Comparison of ENCODE assay signal across 13 cellular contexts in the genomic region with DNA sequence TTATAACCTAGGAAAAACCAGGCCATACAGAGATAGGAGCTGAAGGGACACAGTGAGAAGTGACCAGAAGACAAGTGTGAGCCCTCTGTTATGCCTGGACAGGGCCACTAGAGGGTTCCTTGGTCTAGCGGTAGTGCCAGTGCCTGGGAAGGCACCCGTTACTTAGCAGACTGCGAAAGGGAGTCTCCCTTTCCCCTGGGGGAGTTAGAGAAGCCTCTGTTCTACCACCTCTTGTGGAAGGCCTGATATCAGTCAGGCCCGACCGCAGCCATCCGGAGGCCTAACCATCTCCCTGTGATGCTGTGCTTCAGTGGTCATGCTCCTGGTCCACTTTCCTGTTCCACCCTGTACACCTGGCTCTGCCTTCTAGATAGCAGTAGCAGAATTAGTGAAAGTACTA. TPM values are rescaled to one million over a fixed set of nuclear protein-coding genes. Genes with fewer than 3 reads are reported as not detected.
DNase-seq lines count a peak whose midpoint lies in the region; ATAC-seq, FAIRE-seq and TF ChIP-seq lines count a peak whose summit lies in the region.
"Not testable (repeated sequence)": the region's sequence is repeated elsewhere in the genome, so short reads cannot be mapped to it uniquely, and the experiment has no call there.
"Had no signal": no experiment of that assay in that cellular context is flagged by ENCODE, and none has a peak within 500 bp of the region (broad histone marks: within the 10 kb centered on the region; RNA-seq: fewer than 3 reads in every experiment).

No MANE protein-coding gene starts in this region.

- TF ChIP-seq CTCF in fibroblast of pulmonary artery (IDR thresholded peaks at IDR 0.05; ENCODE audit: low read length, missing control alignments) (peak; percentile 41), HepG2 (CRISPR knock-in tag; IDR thresholded peaks at IDR 0.05) (peak; percentile 55)

- not testable (repeated sequence) for H3K4me3 Mint-ChIP-seq in stimulated activated naive B cell treated with anti-CD40 and anti-IgM and Interleukin-4, amounts not matched to agents 10 μg/mL and 1 μg/mL and 100 μg/mL, for 72 hours

- not testable (repeated sequence) for H3K27ac ChIP-seq in SJCRH30; HepG2 (ENCODE audit: extremely low read length, insufficient read depth, low read length)

- H3K4me3 ChIP-seq in SJCRH30; fibroblast of pulmonary artery (replicated peaks; ENCODE audit: low read depth, low read length); HepG2 (replicated peaks in 1 of 3; ENCODE audit: insufficient read depth in 1 of 3, low read depth in 2 of 3, low read length in 3 of 3): not testable (repeated sequence)

- intact Hi-C loops in HepG2 (cut with micrococcal nuclease; ENCODE audit: unreplicated experiment): not testable (repeated sequence)

- not testable (repeated sequence) for H2AFZ ChIP-seq in HepG2 (ENCODE audit: low read length)

- not testable (repeated sequence) for H3K4me1 ChIP-seq in SJCRH30; HepG2 (ENCODE audit: insufficient read depth, low read length)

- TF ChIP-seq EP300 in HepG2 (IDR thresholded peaks at IDR 0.05; ENCODE audit: low read depth in 2 of 2, low read length in 2 of 2); HepG2 (CRISPR knock-in tag; IDR thresholded peaks at IDR 0.05; ENCODE audit: borderline replicate concordance): not testable (repeated sequence)

- 0% methylated on average over 4 of the region's 6 CpGs for WGBS in HepG2 (ENCODE audit: low lambda C conversion rate)

- H3K4me1 Mint-ChIP-seq in stimulated activated naive B cell treated with anti-CD40 and anti-IgM and Interleukin-4, amounts not matched to agents 10 μg/mL and 1 μg/mL and 100 μg/mL, for 72 hours: not testable (repeated sequence)

- H3K27me3 ChIP-seq in SJCRH30; HepG2 (ENCODE audit: control insufficient read depth in 1 of 2, insufficient read depth in 2 of 2, low read length in 2 of 2): not testable (repeated sequence)

- DNase-seq in CMK (ENCODE audit: low read depth): peak; percentile 58
- peak; percentile 2 to 6 for DNase-seq in Kasumi-1 (lab: John Stamatoyannopoulos, UW)
- peak; percentile 24 to 45 for DNase-seq in SJCRH30
- peak; percentile 16 for DNase-seq in astrocyte of the hippocampus (ENCODE audit: low read depth, low spot score)
- peak; percentile 19 for DNase-seq in fibroblast of pulmonary artery (ENCODE audit: low read depth)
- DNase-seq in HepG2 (ENCODE audit: low spot score): peak; percentile 2
- DNase-seq in stimulated activated naive B cell treated with anti-CD40 and anti-IgM and Interleukin-4, amounts not matched to agents 10 μg/mL and 1 μg/mL and 100 μg/mL, for 72 hours: peak; percentile 18

- peak; percentile 78 for ATAC-seq in GM19463 (IDR thresholded peaks at IDR 0.05; ENCODE audit: unreplicated experiment)
- ATAC-seq in HepG2: not testable (repeated sequence)
- ATAC-seq in stimulated activated naive B cell treated with anti-CD40 and anti-IgM and Interleukin-4, amounts not matched to agents 10 μg/mL and 1 μg/mL and 100 μg/mL, for 72 hours (replicated peaks): peak in 1 of 2 donors; percentile 83

- not testable (repeated sequence) for FAIRE-seq in HepG2 (lab: Jason Lieb, UNC)

- H3K79me2 ChIP-seq in HepG2 (ENCODE audit: insufficient read depth, low read length): not testable (repeated sequence)

- not testable (repeated sequence) for H4K20me1 ChIP-seq in HepG2 (ENCODE audit: insufficient read depth, low read length)

- H3K9me3 ChIP-seq in SJCRH30 (replicated peaks); HepG2 (ENCODE audit: low read length): not testable (repeated sequence)

- TF ChIP-seq RAD21 in HepG2 (CRISPR knock-in tag; IDR thresholded peaks at IDR 0.05): 0 out of 2 replicates have a peak, but pooled peaks have one; percentile 19

- CTCF ChIA-PET in HepG2 (lab: Yijun Ruan, JAX; ENCODE audit: low intra/inter-chr PET ratio, low total read pairs): not testable (repeated sequence)

- POLR2A ChIA-PET in HepG2 (lab: Yijun Ruan, JAX): not testable (repeated sequence)

- in situ Hi-C loops in HepG2 (cut with HindIII; ENCODE audit: extremely low pct_ligation_motif_present, low pct_unique_long_range_greater_than_20kb): not testable (repeated sequence)

- not testable (repeated sequence) for H3K36me3 ChIP-seq in SJCRH30; HepG2 (replicated peaks in 1 of 2; ENCODE audit: control insufficient read depth in 1 of 2, insufficient read depth in 2 of 2, low read length in 2 of 2)

- not testable (repeated sequence) for H3K9me3 Mint-ChIP-seq in stimulated activated naive B cell treated with anti-CD40 and anti-IgM and Interleukin-4, amounts not matched to agents 10 μg/mL and 1 μg/mL and 100 μg/mL, for 72 hours

- not testable (repeated sequence) for H3K27ac Mint-ChIP-seq in stimulated activated naive B cell treated with anti-CD40 and anti-IgM and Interleukin-4, amounts not matched to agents 10 μg/mL and 1 μg/mL and 100 μg/mL, for 72 hours

- not testable (repeated sequence) for H3K4me2 ChIP-seq in HepG2 (ENCODE audit: low read depth, low read length)

- H3K9ac ChIP-seq in HepG2 (ENCODE audit: insufficient read depth, low read depth, low read length): not testable (repeated sequence)

- H3K36me3 Mint-ChIP-seq in stimulated activated naive B cell treated with anti-CD40 and anti-IgM and Interleukin-4, amounts not matched to agents 10 μg/mL and 1 μg/mL and 100 μg/mL, for 72 hours: not testable (repeated sequence)

- H3K27me3 Mint-ChIP-seq in stimulated activated naive B cell treated with anti-CD40 and anti-IgM and Interleukin-4, amounts not matched to agents 10 μg/mL and 1 μg/mL and 100 μg/mL, for 72 hours: peaks cover 9 to 15% of the 10 kb centered on the region in 2 donors

- not testable (repeated sequence) for BruUV-seq in HepG2 (replicated peaks; lab: Mats Ljungman, UMichigan)

- TF ChIP-seq POLR2A in HepG2 (IDR thresholded peaks at IDR 0.05; ENCODE audit: insufficient read depth in 1 of 2, low read depth in 2 of 2, low read length in 2 of 2): not testable (repeated sequence)

RNA-seq across cellular contexts. Expression of a gene that starts 14.3 kb away (rescaled TPM):
- total RNA-seq in SJCRH30 (2014; rRNA removed; shearing (Covaris generic)): 18.8 TPM in 2 replicates
- total RNA-seq in HepG2 (2016; rRNA removed; fragmentation: Illumina TruSeq; extraction: Trizol): not detected in 2 replicates
- not detected in 2 replicates for total RNA-seq in HepG2 (2016; cell fraction: cytosol; rRNA removed; fragmentation: Illumina TruSeq; extraction: Trizol; ENCODE audit: low read depth)
- total RNA-seq in HepG2 (2016; cell fraction: insoluble cytoplasmic fraction; rRNA removed; fragmentation: Illumina TruSeq; extraction: Trizol): not detected in 2 replicates
- not detected in 2 replicates for total RNA-seq in HepG2 (2016; cell fraction: membrane; rRNA removed; fragmentation: Illumina TruSeq; extraction: Trizol)
- not detected in 2 replicates for total RNA-seq in HepG2 (2016; cell fraction: nucleus; rRNA removed; fragmentation: Illumina TruSeq; extraction: Trizol)
- not detected in 2 replicates for polyA plus RNA-seq in HepG2 (2011; rRNA removed)
- not detected in 2 replicates for polyA plus RNA-seq in HepG2 (2011; cell fraction: cytosol; rRNA removed)
- polyA plus RNA-seq in HepG2 (2011; cell fraction: nucleus; rRNA removed): not detected in 2 replicates
- not detected in 2 replicates for polyA plus RNA-seq in HepG2 (2012)
- polyA plus RNA-seq in HepG2 (2016; cell fraction: cytosol; fragmentation: Illumina TruSeq; extraction: Trizol; ENCODE audit: low read depth): not detected in 2 replicates
- not detected in 2 replicates for polyA plus RNA-seq in HepG2 (2016; cell fraction: insoluble cytoplasmic fraction; fragmentation: Illumina TruSeq; extraction: Trizol; ENCODE audit: low read depth)
- polyA plus RNA-seq in HepG2 (2016; cell fraction: membrane; fragmentation: Illumina TruSeq; extraction: Trizol; ENCODE audit: low read depth): not detected in 2 replicates
- polyA plus RNA-seq in HepG2 (2016; cell fraction: nucleus; fragmentation: Illumina TruSeq; extraction: Trizol; ENCODE audit: insufficient read depth, low read depth): not detected in 2 replicates
- 60.4 TPM in 1 of 2 replicates, not detected in the other for polyA minus RNA-seq in HepG2 (2011; rRNA and poly(A)+ RNA removed; ENCODE audit: low replicate concordance)
- polyA minus RNA-seq in HepG2 (2011; cell fraction: cytosol; rRNA and poly(A)+ RNA removed): 0.88 TPM in 1 of 2 replicates, not detected in the other
- not detected in 2 replicates for polyA minus RNA-seq in HepG2 (2011; cell fraction: nucleus; rRNA and poly(A)+ RNA removed)

RNA-seq across cellular contexts. Expression of a gene that starts 32.2 kb away (rescaled TPM):
- 1.1 and 1.3 TPM in 2 replicates for total RNA-seq in SJCRH30 (2014; rRNA removed; shearing (Covaris generic))
- 0.20 and 0.27 TPM in 2 replicates for total RNA-seq in HepG2 (2016; rRNA removed; fragmentation: Illumina TruSeq; extraction: Trizol)
- total RNA-seq in HepG2 (2016; cell fraction: cytosol; rRNA removed; fragmentation: Illumina TruSeq; extraction: Trizol; ENCODE audit: low read depth): 0.09 and 0.10 TPM in 2 replicates
- total RNA-seq in HepG2 (2016; cell fraction: insoluble cytoplasmic fraction; rRNA removed; fragmentation: Illumina TruSeq; extraction: Trizol): 0.16 and 0.28 TPM in 2 replicates
- total RNA-seq in HepG2 (2016; cell fraction: membrane; rRNA removed; fragmentation: Illumina TruSeq; extraction: Trizol): 0.24 and 0.31 TPM in 2 replicates
- total RNA-seq in HepG2 (2016; cell fraction: nucleus; rRNA removed; fragmentation: Illumina TruSeq; extraction: Trizol): 0.34 TPM in 2 replicates
- 0.13 and 0.33 TPM in 2 replicates for polyA plus RNA-seq in HepG2 (2011; rRNA removed)
- 0.14 and 0.15 TPM in 2 replicates for polyA plus RNA-seq in HepG2 (2011; cell fraction: cytosol; rRNA removed)
- polyA plus RNA-seq in HepG2 (2011; cell fraction: nucleus; rRNA removed): 0.14 and 0.43 TPM in 2 replicates
- polyA plus RNA-seq in HepG2 (2012): 0.31 and 0.42 TPM in 2 replicates
- 0.07 and 0.10 TPM in 2 replicates for polyA plus RNA-seq in HepG2 (2016; cell fraction: cytosol; fragmentation: Illumina TruSeq; extraction: Trizol; ENCODE audit: low read depth)
- polyA plus RNA-seq in HepG2 (2016; cell fraction: insoluble cytoplasmic fraction; fragmentation: Illumina TruSeq; extraction: Trizol; ENCODE audit: low read depth): 0.30 and 0.34 TPM in 2 replicates
- 0.32 and 0.41 TPM in 2 replicates for polyA plus RNA-seq in HepG2 (2016; cell fraction: membrane; fragmentation: Illumina TruSeq; extraction: Trizol; ENCODE audit: low read depth)
- 0.22 and 0.43 TPM in 2 replicates for polyA plus RNA-seq in HepG2 (2016; cell fraction: nucleus; fragmentation: Illumina TruSeq; extraction: Trizol; ENCODE audit: insufficient read depth, low read depth)
- polyA minus RNA-seq in HepG2 (2011; rRNA and poly(A)+ RNA removed; ENCODE audit: low replicate concordance): 0.30 TPM in 1 of 2 replicates, not detected in the other
- polyA minus RNA-seq in HepG2 (2011; cell fraction: cytosol; rRNA and poly(A)+ RNA removed): not detected in 2 replicates
- polyA minus RNA-seq in HepG2 (2011; cell fraction: nucleus; rRNA and poly(A)+ RNA removed): 0.64 and 1.2 TPM in 2 replicates

RNA-seq across cellular contexts. Expression of a gene that starts 34.1 kb away (rescaled TPM):
- 79.1 and 82.5 TPM in 2 replicates for total RNA-seq in SJCRH30 (2014; rRNA removed; shearing (Covaris generic))
- 7.6 and 8.1 TPM in 2 replicates for total RNA-seq in HepG2 (2016; rRNA removed; fragmentation: Illumina TruSeq; extraction: Trizol)
- 0.81 and 0.88 TPM in 2 replicates for total RNA-seq in HepG2 (2016; cell fraction: cytosol; rRNA removed; fragmentation: Illumina TruSeq; extraction: Trizol; ENCODE audit: low read depth)
- 7.0 and 10.0 TPM in 2 replicates for total RNA-seq in HepG2 (2016; cell fraction: insoluble cytoplasmic fraction; rRNA removed; fragmentation: Illumina TruSeq; extraction: Trizol)
- 3.2 and 3.8 TPM in 2 replicates for total RNA-seq in HepG2 (2016; cell fraction: membrane; rRNA removed; fragmentation: Illumina TruSeq; extraction: Trizol)
- 4.9 and 5.4 TPM in 2 replicates for total RNA-seq in HepG2 (2016; cell fraction: nucleus; rRNA removed; fragmentation: Illumina TruSeq; extraction: Trizol)
- 17.0 and 17.9 TPM in 2 replicates for polyA plus RNA-seq in HepG2 (2011; rRNA removed)
- 16.8 and 21.1 TPM in 2 replicates for polyA plus RNA-seq in HepG2 (2011; cell fraction: cytosol; rRNA removed)
- polyA plus RNA-seq in HepG2 (2011; cell fraction: nucleus; rRNA removed): 26.5 and 35.7 TPM in 2 replicates
- polyA plus RNA-seq in HepG2 (2012): 22.6 and 28.2 TPM in 2 replicates
- 4.0 and 4.5 TPM in 2 replicates for polyA plus RNA-seq in HepG2 (2016; cell fraction: cytosol; fragmentation: Illumina TruSeq; extraction: Trizol; ENCODE audit: low read depth)
- 16.5 and 20.9 TPM in 2 replicates for polyA plus RNA-seq in HepG2 (2016; cell fraction: insoluble cytoplasmic fraction; fragmentation: Illumina TruSeq; extraction: Trizol; ENCODE audit: low read depth)
- 10.3 and 10.7 TPM in 2 replicates for polyA plus RNA-seq in HepG2 (2016; cell fraction: membrane; fragmentation: Illumina TruSeq; extraction: Trizol; ENCODE audit: low read depth)
- 21.1 and 22.6 TPM in 2 replicates for polyA plus RNA-seq in HepG2 (2016; cell fraction: nucleus; fragmentation: Illumina TruSeq; extraction: Trizol; ENCODE audit: insufficient read depth, low read depth)
- 25.9 and 38.0 TPM in 2 replicates for polyA minus RNA-seq in HepG2 (2011; rRNA and poly(A)+ RNA removed; ENCODE audit: low replicate concordance)
- 10.9 and 12.3 TPM in 2 replicates for polyA minus RNA-seq in HepG2 (2011; cell fraction: cytosol; rRNA and poly(A)+ RNA removed)
- 8.1 and 9.4 TPM in 2 replicates for polyA minus RNA-seq in HepG2 (2011; cell fraction: nucleus; rRNA and poly(A)+ RNA removed)

RNA-seq across cellular contexts. Expression of a gene that starts 43.9 kb away (rescaled TPM):
- 21.0 and 21.6 TPM in 2 replicates for total RNA-seq in SJCRH30 (2014; rRNA removed; shearing (Covaris generic))
- not detected in 2 replicates for total RNA-seq in HepG2 (2016; rRNA removed; fragmentation: Illumina TruSeq; extraction: Trizol)
- total RNA-seq in HepG2 (2016; cell fraction: cytosol; rRNA removed; fragmentation: Illumina TruSeq; extraction: Trizol; ENCODE audit: low read depth): not detected in 2 replicates
- not detected in 2 replicates for total RNA-seq in HepG2 (2016; cell fraction: insoluble cytoplasmic fraction; rRNA removed; fragmentation: Illumina TruSeq; extraction: Trizol)
- total RNA-seq in HepG2 (2016; cell fraction: membrane; rRNA removed; fragmentation: Illumina TruSeq; extraction: Trizol): not detected in 2 replicates
- total RNA-seq in HepG2 (2016; cell fraction: nucleus; rRNA removed; fragmentation: Illumina TruSeq; extraction: Trizol): not detected in 2 replicates
- polyA plus RNA-seq in HepG2 (2011; rRNA removed): 0.04 TPM in 1 of 2 replicates, not detected in the other
- not detected in 2 replicates for polyA plus RNA-seq in HepG2 (2011; cell fraction: cytosol; rRNA removed)
- not detected in 2 replicates for polyA plus RNA-seq in HepG2 (2011; cell fraction: nucleus; rRNA removed)
- polyA plus RNA-seq in HepG2 (2012): not detected in 2 replicates
- not detected in 2 replicates for polyA plus RNA-seq in HepG2 (2016; cell fraction: cytosol; fragmentation: Illumina TruSeq; extraction: Trizol; ENCODE audit: low read depth)
- not detected in 2 replicates for polyA plus RNA-seq in HepG2 (2016; cell fraction: insoluble cytoplasmic fraction; fragmentation: Illumina TruSeq; extraction: Trizol; ENCODE audit: low read depth)
- polyA plus RNA-seq in HepG2 (2016; cell fraction: membrane; fragmentation: Illumina TruSeq; extraction: Trizol; ENCODE audit: low read depth): not detected in 2 replicates
- polyA plus RNA-seq in HepG2 (2016; cell fraction: nucleus; fragmentation: Illumina TruSeq; extraction: Trizol; ENCODE audit: insufficient read depth, low read depth): not detected in 2 replicates
- polyA minus RNA-seq in HepG2 (2011; rRNA and poly(A)+ RNA removed; ENCODE audit: low replicate concordance): 0.07 TPM in 1 of 2 replicates, not detected in the other
- polyA minus RNA-seq in HepG2 (2011; cell fraction: cytosol; rRNA and poly(A)+ RNA removed): not detected in 2 replicates
- polyA minus RNA-seq in HepG2 (2011; cell fraction: nucleus; rRNA and poly(A)+ RNA removed): not detected in 2 replicates

RNA-seq across cellular contexts. Expression of a gene that starts 54.1 kb away (rescaled TPM):
- total RNA-seq in SJCRH30 (2014; rRNA removed; shearing (Covaris generic)): not detected in 2 replicates
- not detected in 2 replicates for total RNA-seq in HepG2 (2016; rRNA removed; fragmentation: Illumina TruSeq; extraction: Trizol)
- not detected in 2 replicates for total RNA-seq in HepG2 (2016; cell fraction: cytosol; rRNA removed; fragmentation: Illumina TruSeq; extraction: Trizol; ENCODE audit: low read depth)
- total RNA-seq in HepG2 (2016; cell fraction: insoluble cytoplasmic fraction; rRNA removed; fragmentation: Illumina TruSeq; extraction: Trizol): not detected in 2 replicates
- not detected in 2 replicates for total RNA-seq in HepG2 (2016; cell fraction: membrane; rRNA removed; fragmentation: Illumina TruSeq; extraction: Trizol)
- not detected in 2 replicates for total RNA-seq in HepG2 (2016; cell fraction: nucleus; rRNA removed; fragmentation: Illumina TruSeq; extraction: Trizol)
- polyA plus RNA-seq in HepG2 (2011; rRNA removed): not detected in 2 replicates
- polyA plus RNA-seq in HepG2 (2011; cell fraction: cytosol; rRNA removed): not detected in 2 replicates
- not detected in 2 replicates for polyA plus RNA-seq in HepG2 (2011; cell fraction: nucleus; rRNA removed)
- polyA plus RNA-seq in HepG2 (2012): not detected in 2 replicates
- not detected in 2 replicates for polyA plus RNA-seq in HepG2 (2016; cell fraction: cytosol; fragmentation: Illumina TruSeq; extraction: Trizol; ENCODE audit: low read depth)
- polyA plus RNA-seq in HepG2 (2016; cell fraction: insoluble cytoplasmic fraction; fragmentation: Illumina TruSeq; extraction: Trizol; ENCODE audit: low read depth): not detected in 2 replicates
- polyA plus RNA-seq in HepG2 (2016; cell fraction: membrane; fragmentation: Illumina TruSeq; extraction: Trizol; ENCODE audit: low read depth): not detected in 2 replicates
- polyA plus RNA-seq in HepG2 (2016; cell fraction: nucleus; fragmentation: Illumina TruSeq; extraction: Trizol; ENCODE audit: insufficient read depth, low read depth): not detected in 2 replicates
- polyA minus RNA-seq in HepG2 (2011; rRNA and poly(A)+ RNA removed; ENCODE audit: low replicate concordance): not detected in 2 replicates
- not detected in 2 replicates for polyA minus RNA-seq in HepG2 (2011; cell fraction: cytosol; rRNA and poly(A)+ RNA removed)
- polyA minus RNA-seq in HepG2 (2011; cell fraction: nucleus; rRNA and poly(A)+ RNA removed): not detected in 2 replicates
- total RNA-seq: activated CD4-positive, alpha-beta T cell treated with anti-CD3 and anti-CD28 coated beads, Interleukin-2, amount 10 ng/mL, durations not matched to agents 7 days and 5 days; activated T-helper 1 cell treated with anti-CD3 and anti-CD28 coated beads, Interleukin-12 subunit alpha, Interleukin-12 subunit beta, Interleukin-2, Interleukin-4 antibody, amounts not matched to agents 30 ng/mL and 10 ng/mL and 1 ng/mL, durations not matched to agents 14 hours and 24 hours and 36 hours; aorta; CD4-positive, alpha-beta T cell; right atrium auricular region had no signal
- polyA plus RNA-seq: aorta had no signal

Comparison
In these comparisons a context has a peak if more than half of its experiments do, and no peak if none do; other contexts are left out.
1. DNase-seq: peak in every context shown above with its lines; median percentile 58 in CMK; 34 in SJCRH30; 19 in fibroblast of pulmonary artery; 18 in stimulated activated naive B cell treated with anti-CD40 and anti-IgM and Interleukin-4, amounts not matched to agents 10 μg/mL and 1 μg/mL and 100 μg/mL, for 72 hours; 16 in astrocyte of the hippocampus; 4 in Kasumi-1; 2 in HepG2.
2. RNA of a gene that starts 14.3 kb away (total RNA-seq): 18.8 TPM in SJCRH30; not detected in HepG2; every median in the first group is over 10 times any median in the second.